In the genomic region with DNA sequence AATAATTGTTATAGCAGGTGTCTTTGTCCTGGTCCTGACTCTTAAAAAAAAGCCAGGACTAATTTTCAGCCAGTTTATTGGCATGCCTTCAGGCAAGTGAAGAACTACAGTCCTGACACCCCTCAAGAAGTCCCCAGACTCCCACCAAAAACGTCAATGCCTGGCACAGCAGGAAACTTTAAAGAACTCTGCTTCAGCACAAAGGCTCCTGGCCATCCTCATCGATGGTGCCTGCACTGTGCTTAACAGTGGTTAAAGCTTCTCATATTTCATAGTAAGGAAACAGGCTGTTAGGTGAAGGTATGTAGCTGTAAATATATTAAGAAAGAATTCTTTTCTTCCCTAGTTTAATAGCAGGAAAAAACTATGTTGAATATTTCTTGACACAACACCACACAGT, we compare ENCODE assay signal across 22 cellular contexts.
"Had no signal": no experiment of that assay in that cellular context is flagged by ENCODE, and none has a peak within 500 bp of the region (broad histone marks: within the 10 kb centered on the region; RNA-seq: fewer than 3 reads in every experiment).

No MANE protein-coding gene starts in this region.

- H3K27ac Mint-ChIP-seq: activated CD4-positive, alpha-beta T cell treated with anti-CD3 and anti-CD28 coated beads for 36 hours; activated CD8-positive, alpha-beta memory T cell treated with anti-CD3 and anti-CD28 coated beads, Interleukin-2, amount 10 ng/mL, durations not matched to agents 7 days and 5 days; activated CD8-positive, alpha-beta T cell treated with anti-CD3 and anti-CD28 coated beads, Interleukin-2, amount 10 ng/mL, durations not matched to agents 7 days and 5 days; activated naive CD4-positive, alpha-beta T cell treated with anti-CD3 and anti-CD28 coated beads, Interleukin-2, amount 50 U/mL, for 24 hours; activated T-helper 2 cell treated with anti-CD3 and anti-CD28 coated beads, Interferon-gamma antibody, Interleukin-2, Interleukin-4, amounts not matched to agents 10 μg/mL and 5 μg/mL and 100 μg/mL, durations not matched to agents 14 hours and 24 hours and 36 hours; memory B cell; naive thymus-derived CD8-positive, alpha-beta T cell; T-helper 2 cell treated with Interferon-gamma antibody and Interleukin-4, amounts not matched to agents 5 μg/mL and 100 μg/mL, for 36 hours had no signal

- H3K4me1 Mint-ChIP-seq: activated CD4-positive, alpha-beta T cell treated with anti-CD3 and anti-CD28 coated beads for 36 hours; activated CD8-positive, alpha-beta memory T cell treated with anti-CD3 and anti-CD28 coated beads, Interleukin-2, amount 10 ng/mL, durations not matched to agents 7 days and 5 days; activated naive CD4-positive, alpha-beta T cell treated with anti-CD3 and anti-CD28 coated beads, Interleukin-2, amount 50 U/mL, for 24 hours; central memory CD8-positive, alpha-beta T cell; memory B cell; naive thymus-derived CD8-positive, alpha-beta T cell had no signal

- H3K36me3 ChIP-seq: gastrocnemius medialis, spleen, thoracic aorta had no signal

- H3K27ac ChIP-seq: gastrocnemius medialis, spleen, thoracic aorta had no signal

- H3K9me3 Mint-ChIP-seq: activated naive CD4-positive, alpha-beta T cell treated with anti-CD3 and anti-CD28 coated beads, Interleukin-2, amount 50 U/mL, for 24 hours; activated T-helper 2 cell treated with anti-CD3 and anti-CD28 coated beads, Interferon-gamma antibody, Interleukin-2, Interleukin-4, amounts not matched to agents 10 μg/mL and 5 μg/mL and 100 μg/mL, durations not matched to agents 14 hours and 24 hours and 36 hours; central memory CD8-positive, alpha-beta T cell; memory B cell; naive thymus-derived CD8-positive, alpha-beta T cell; T-helper 2 cell treated with Interferon-gamma antibody and Interleukin-4, amounts not matched to agents 5 μg/mL and 100 μg/mL, for 36 hours had no signal

- H3K27me3 ChIP-seq: gastrocnemius medialis, spleen had no signal

- H3K9me3 ChIP-seq: gastrocnemius medialis, spleen, thoracic aorta had no signal

- H3K36me3 Mint-ChIP-seq: activated CD8-positive, alpha-beta memory T cell treated with anti-CD3 and anti-CD28 coated beads, Interleukin-2, amount 10 ng/mL, durations not matched to agents 7 days and 5 days; activated naive CD4-positive, alpha-beta T cell treated with anti-CD3 and anti-CD28 coated beads, Interleukin-2, amount 50 U/mL, for 24 hours; memory B cell; naive thymus-derived CD8-positive, alpha-beta T cell had no signal

- H3K27me3 Mint-ChIP-seq: activated CD8-positive, alpha-beta memory T cell treated with anti-CD3 and anti-CD28 coated beads, Interleukin-2, amount 10 ng/mL, durations not matched to agents 7 days and 5 days had no signal

- H3K4me3 Mint-ChIP-seq: activated CD4-positive, alpha-beta T cell treated with anti-CD3 and anti-CD28 coated beads for 36 hours; activated CD8-positive, alpha-beta memory T cell treated with anti-CD3 and anti-CD28 coated beads, Interleukin-2, amount 10 ng/mL, durations not matched to agents 7 days and 5 days; activated CD8-positive, alpha-beta T cell treated with anti-CD3 and anti-CD28 coated beads, Interleukin-2, amount 10 ng/mL, durations not matched to agents 7 days and 5 days; activated naive CD4-positive, alpha-beta T cell treated with anti-CD3 and anti-CD28 coated beads, Interleukin-2, amount 50 U/mL, for 24 hours; central memory CD8-positive, alpha-beta T cell; memory B cell; naive thymus-derived CD8-positive, alpha-beta T cell; T-helper 2 cell treated with Interferon-gamma antibody and Interleukin-4, amounts not matched to agents 5 μg/mL and 100 μg/mL, for 36 hours had no signal

- DNase-seq: activated CD4-positive, alpha-beta T cell treated with anti-CD3 and anti-CD28 coated beads for 36 hours; activated CD4-positive, CD25-positive, alpha-beta regulatory T cell; activated CD8-positive, alpha-beta memory T cell treated with anti-CD3 and anti-CD28 coated beads, Interleukin-2, amount 10 ng/mL, durations not matched to agents 7 days and 5 days; activated CD8-positive, alpha-beta T cell treated with anti-CD3 and anti-CD28 coated beads, Interleukin-2, amount 10 ng/mL, durations not matched to agents 7 days and 5 days; activated T-cell treated with anti-CD3 and anti-CD28 coated beads, Interleukin-2, amount 50 U/mL, for 48 hours; anterior cingulate cortex; dermis blood vessel endothelial cell; effector CD4-positive, alpha-beta T cell; gastrocnemius medialis; glutamatergic neuron; naive thymus-derived CD8-positive, alpha-beta T cell; posterior cingulate gyrus; right cardiac atrium; spleen; stimulated activated naive CD4-positive, alpha-beta T cell treated with Interleukin-2 at 50 U/mL for 16 hours; trophoblast cell had no signal

- H3K4me3 ChIP-seq: gastrocnemius medialis, spleen, thoracic aorta had no signal

- H3K4me1 ChIP-seq: gastrocnemius medialis, spleen had no signal
